21 cellular contexts compared by ENCODE assay signal in genomic region chr11:1978865-1979473, GRCh38. TPM values are rescaled to one million over a fixed set of nuclear protein-coding genes. Genes with fewer than 3 reads are reported as not detected.
A peak's percentile ranks its signal among the peaks of the same experiment; 100 is the strongest.
DNase-seq lines count a peak whose midpoint lies in the region; ATAC-seq, FAIRE-seq and TF ChIP-seq lines count a peak whose summit lies in the region.
"Had no signal": no experiment of that assay in that cellular context is flagged by ENCODE, and none has a peak within 500 bp of the region (broad histone marks: within the 10 kb centered on the region; RNA-seq: fewer than 3 reads in every experiment).

No MANE protein-coding gene starts in this region.

- TF ChIP-seq POLR2A in GM12878 (IDR thresholded peaks at IDR 0.05; ENCODE audit: low read depth, low read length) = no peak

- H2AFZ ChIP-seq in GM12878 (ENCODE audit: control insufficient read depth, low read depth, low read length) = no peak overlapping the region
- H2AFZ ChIP-seq: GM23338 had no signal

- in situ Hi-C loops in GM12878 (cut with MboI) = no loop called here

- ATAC-seq in Right ventricle myocardium inferior (peak; percentile 57), GM12878 (peak; percentile 75), memory B cell (ENCODE audit: low read depth) (peak; percentile 27), HG02588 (IDR thresholded peaks at IDR 0.05; ENCODE audit: unreplicated experiment) (no peak)
- ATAC-seq in stimulated activated memory B cell treated with anti-CD40 and anti-IgM and Interleukin-4, amounts not matched to agents 10 μg/mL and 1 μg/mL and 100 μg/mL, for 72 hours = peak; percentile 49
- ATAC-seq: GM23338, PC-3 had no signal

- DNase-seq in Right ventricle myocardium inferior (ENCODE audit: missing footprints) = no peak
- DNase-seq in left ventricle myocardium inferior = no peak
- no peak for DNase-seq in GM12878 (ENCODE audit: low read depth, low spot score)
- DNase-seq in memory B cell (ENCODE audit: low spot score in 2 of 2) = no peak
- DNase-seq in SHP77 (lab: John Stamatoyannopoulos, UW) = no peak
- no peak for DNase-seq in DMS153 (lab: John Stamatoyannopoulos, UW)
- DNase-seq: Calu3; CD4-positive, CD25-positive, alpha-beta regulatory T cell; DND-41; GDM1; MG63; NCI-H1092 treated with DMSO at 0.1 percent for 48 hours; NCI-H1694; NCI-H2107; NCI-H226; NCI-H69; PC-3 had no signal

- H3K4me1 ChIP-seq in left ventricle myocardium inferior (no peaks in the 10 kb centered on the region), GM12878 (ENCODE audit: control insufficient read depth, insufficient read depth, low read length) (no peaks in the 10 kb centered on the region)
- H3K4me1 ChIP-seq: A549 had no signal

- RAD21 ChIA-PET in GM12878 (lab: Charles Lee; ENCODE audit: unreplicated experiment) = no interaction called here

- H3K9me3 Mint-ChIP-seq in memory B cell = no peaks in the 10 kb centered on the region
- no peaks in the 10 kb centered on the region for H3K9me3 Mint-ChIP-seq in stimulated activated memory B cell treated with anti-CD40 and anti-IgM and Interleukin-4, amounts not matched to agents 10 μg/mL and 1 μg/mL and 100 μg/mL, for 72 hours
- H3K9me3 Mint-ChIP-seq: CD4-positive, CD25-positive, alpha-beta regulatory T cell; GM23338 had no signal

- no peaks in the 10 kb centered on the region for H3K4me1 Mint-ChIP-seq in memory B cell
- H3K4me1 Mint-ChIP-seq in stimulated activated memory B cell treated with anti-CD40 and anti-IgM and Interleukin-4, amounts not matched to agents 10 μg/mL and 1 μg/mL and 100 μg/mL, for 72 hours = no peaks in the 10 kb centered on the region
- H3K4me1 Mint-ChIP-seq: CD4-positive, CD25-positive, alpha-beta regulatory T cell; GM23338 had no signal

- H3K4me2 ChIP-seq in GM12878 (ENCODE audit: control insufficient read depth, insufficient read depth) = no peak overlapping the region
- H3K4me2 ChIP-seq: A549, GM23338 had no signal

- no peak overlapping the region for H3K4me3 Mint-ChIP-seq in memory B cell
- H3K4me3 Mint-ChIP-seq in stimulated activated memory B cell treated with anti-CD40 and anti-IgM and Interleukin-4, amounts not matched to agents 10 μg/mL and 1 μg/mL and 100 μg/mL, for 72 hours = no peak overlapping the region
- H3K4me3 Mint-ChIP-seq: CD4-positive, CD25-positive, alpha-beta regulatory T cell; GM23338 had no signal

- H3K4me3 ChIP-seq in left ventricle myocardium inferior (no peak overlapping the region), GM12878 (no peak overlapping the region)
- H3K4me3 ChIP-seq: A549, GM23338, MG63 had no signal

- H3K79me2 ChIP-seq in GM12878 (ENCODE audit: control insufficient read depth, insufficient read depth, low read length) = no peaks in the 10 kb centered on the region

- H4K20me1 ChIP-seq in GM12878 (ENCODE audit: control insufficient read depth, insufficient read depth) = no peaks in the 10 kb centered on the region

- no peak for FAIRE-seq in GM12878 (lab: Jason Lieb, UNC)
- FAIRE-seq: A549 had no signal

- CTCF ChIA-PET in GM12878 (lab: Yijun Ruan, JAX) = no interaction called here

- BruUV-seq in GM12878 (replicated peaks; lab: Mats Ljungman, UMichigan) = no TSS peak

- TF ChIP-seq CTCF in left ventricle myocardium inferior (IDR thresholded peaks at IDR 0.05; ENCODE audit: borderline replicate concordance) = no peak
- no peak for TF ChIP-seq CTCF in GM12878 (IDR thresholded peaks at IDR 0.05 in 2 of 3, conservative IDR thresholded peaks at IDR 0.05 in 1 of 3; ENCODE audit: control insufficient read depth in 2 of 3, extremely low read depth in 1 of 3, insufficient read depth in 1 of 3, low read depth in 3 of 3, low read length in 3 of 3)

- TF ChIP-seq EP300 in GM12878 (IDR thresholded peaks at IDR 0.05; ENCODE audit: borderline replicate concordance in 1 of 2, control insufficient read depth in 1 of 2, low read depth in 2 of 2, low read length in 2 of 2) = no peak

- intact Hi-C loops in Right ventricle myocardium inferior (cut with DNase I) = no loop called here
- intact Hi-C loops in left ventricle myocardium inferior (cut with micrococcal nuclease) = no loop called here
- intact Hi-C loops in GM12878 (cut with micrococcal nuclease; ENCODE audit: unreplicated experiment) = no loop called here

- H3K9ac ChIP-seq in GM12878 (ENCODE audit: control insufficient read depth, insufficient read depth, low read length) = no peak overlapping the region

- no peak overlapping the region for H3K27ac Mint-ChIP-seq in memory B cell
- no peak overlapping the region for H3K27ac Mint-ChIP-seq in stimulated activated memory B cell treated with anti-CD40 and anti-IgM and Interleukin-4, amounts not matched to agents 10 μg/mL and 1 μg/mL and 100 μg/mL, for 72 hours
- H3K27ac Mint-ChIP-seq: CD4-positive, CD25-positive, alpha-beta regulatory T cell; GM23338 had no signal

- no peaks in the 10 kb centered on the region for H3K36me3 Mint-ChIP-seq in memory B cell
- H3K36me3 Mint-ChIP-seq in stimulated activated memory B cell treated with anti-CD40 and anti-IgM and Interleukin-4, amounts not matched to agents 10 μg/mL and 1 μg/mL and 100 μg/mL, for 72 hours = no peaks in the 10 kb centered on the region
- H3K36me3 Mint-ChIP-seq: CD4-positive, CD25-positive, alpha-beta regulatory T cell had no signal

- H3K27me3 Mint-ChIP-seq in memory B cell = no peaks in the 10 kb centered on the region
- no peaks in the 10 kb centered on the region for H3K27me3 Mint-ChIP-seq in stimulated activated memory B cell treated with anti-CD40 and anti-IgM and Interleukin-4, amounts not matched to agents 10 μg/mL and 1 μg/mL and 100 μg/mL, for 72 hours
- H3K27me3 Mint-ChIP-seq: CD4-positive, CD25-positive, alpha-beta regulatory T cell had no signal

- no peaks in the 10 kb centered on the region for H3K9me3 ChIP-seq in left ventricle myocardium inferior (replicated peaks)
- no peaks in the 10 kb centered on the region for H3K9me3 ChIP-seq in GM12878 (replicated peaks; ENCODE audit: control insufficient read depth, insufficient read depth, low read length)
- H3K9me3 ChIP-seq: A549, MG63 had no signal

- TF ChIP-seq RAD21 in GM12878 (IDR thresholded peaks at IDR 0.05; ENCODE audit: insufficient read depth, low read depth, low read length) = no peak

- H3K27me3 ChIP-seq in left ventricle myocardium inferior (ENCODE audit: low read depth) (no peaks in the 10 kb centered on the region), GM12878 (replicated peaks in 1 of 2; ENCODE audit: control insufficient read depth in 2 of 2, insufficient read depth in 2 of 2, low read length in 1 of 2) (no peaks in the 10 kb centered on the region)
- H3K27me3 ChIP-seq: MG63 had no signal

- SMC1A ChIA-PET in GM12878 (lab: Charles Lee; ENCODE audit: uncharacterized antibody, unreplicated experiment) = no interaction called here

- H3K36me3 ChIP-seq in left ventricle myocardium inferior = no peaks in the 10 kb centered on the region
- H3K36me3 ChIP-seq in GM12878 (ENCODE audit: control insufficient read depth in 2 of 2, insufficient read depth in 2 of 2, low read length in 1 of 2) = no peaks in the 10 kb centered on the region
- H3K36me3 ChIP-seq: MG63 had no signal

- H3K27ac ChIP-seq in left ventricle myocardium inferior (replicated peaks) = no peak overlapping the region
- H3K27ac ChIP-seq in GM12878 (ENCODE audit: control insufficient read depth, insufficient read depth) = no peak overlapping the region
- H3K27ac ChIP-seq: A549 had no signal

- POLR2A ChIA-PET in GM12878 (lab: Charles Lee) = no interaction called here

- 50% methylated on average over 4 of the region's 26 CpGs for WGBS in GM12878 (ENCODE audit: insufficient coverage, insufficient replicate concordance, low lambda C conversion rate, missing lambda C conversion rate)

RNA-seq across cellular contexts. Expression of gene H19, which starts 18.7 kb away (rescaled TPM):
- total RNA-seq in Right ventricle myocardium inferior (611 TPM), left ventricle myocardium inferior (634 TPM), GM12878 (2014; rRNA removed) (0.11 TPM in 1 of 2 replicates, not detected in the other), GM12878 (2014; rRNA removed; fragmentation: Illumina TruSeq; extraction: Trizol) (not detected in 2 replicates), GM12878 (2021) (1.1 and 1.2 TPM in 2 replicates)
- not detected in 2 replicates for total RNA-seq in GM12878 (2013; cell fraction: nucleolus; rRNA removed)
- polyA plus RNA-seq in GM12878 (2011; ENCODE audit: low read depth) = not detected
- polyA plus RNA-seq in GM12878 (2011; rRNA removed) (0.07 and 0.10 TPM in 2 replicates), GM12878 (2014; fragmentation: Illumina TruSeq; extraction: Trizol) (0.04 TPM in 1 of 2 replicates, not detected in the other), GM12878 (2014; fragmentation: Nextera tagmentation; extraction: Ambion mirVana) (not detected), GM12878 (2014; rRNA removed) (0.53 TPM in 1 of 2 replicates, not detected in the other), GM12878 (2016; fragmentation: Nextera tagmentation; extraction: Ambion mirVana) (not detected)
- not detected in 2 replicates for polyA plus RNA-seq in GM12878 (2011; cell fraction: cytosol; rRNA removed)
- polyA plus RNA-seq in GM12878 (2011; cell fraction: nucleus; rRNA removed) = 0.25 TPM in 1 of 2 replicates, not detected in the other
- 0.81 and 0.83 TPM in 2 replicates for polyA plus RNA-seq in GM12878 (2012)
- polyA minus RNA-seq in GM12878 (2011; rRNA and poly(A)+ RNA removed) = 0.66 and 0.77 TPM in 2 replicates
- 1.5 TPM in 1 of 2 replicates, not detected in the other for polyA minus RNA-seq in GM12878 (2011; cell fraction: cytosol; rRNA and poly(A)+ RNA removed)
- not detected in 2 replicates for polyA minus RNA-seq in GM12878 (2011; cell fraction: nucleus; rRNA and poly(A)+ RNA removed)
- total RNA-seq: PC-3 had no signal
- polyA plus RNA-seq: CD4-positive, CD25-positive, alpha-beta regulatory T cell had no signal

RNA-seq across cellular contexts. Expression of gene MRPL23, which starts 31.8 kb away (rescaled TPM):
- total RNA-seq in Right ventricle myocardium inferior (107 TPM), left ventricle myocardium inferior (93.6 TPM), GM12878 (2014; rRNA removed) (190 and 198 TPM in 2 replicates), GM12878 (2014; rRNA removed; fragmentation: Illumina TruSeq; extraction: Trizol) (103 and 111 TPM in 2 replicates), GM12878 (2021) (141 and 143 TPM in 2 replicates)
- total RNA-seq in GM12878 (2013; cell fraction: nucleolus; rRNA removed) = 171 and 175 TPM in 2 replicates
- polyA plus RNA-seq in GM12878 (2011; ENCODE audit: low read depth) = 34.6 TPM
- polyA plus RNA-seq in GM12878 (2011; rRNA removed) (48.9 and 101 TPM in 2 replicates), GM12878 (2014; fragmentation: Illumina TruSeq; extraction: Trizol) (41.6 and 97.6 TPM in 2 replicates), GM12878 (2014; fragmentation: Nextera tagmentation; extraction: Ambion mirVana) (1 to 10 TPM; 1.6 to 2.5 TPM), GM12878 (2014; rRNA removed) (201 and 230 TPM in 2 replicates), GM12878 (2016; fragmentation: Nextera tagmentation; extraction: Ambion mirVana) (100 to 1,000 TPM; 187 to 207 TPM)
- polyA plus RNA-seq in GM12878 (2011; cell fraction: cytosol; rRNA removed) = 249 and 306 TPM in 2 replicates
- polyA plus RNA-seq in GM12878 (2011; cell fraction: nucleus; rRNA removed) = 123 and 150 TPM in 2 replicates
- polyA plus RNA-seq in GM12878 (2012) = 101 and 133 TPM in 2 replicates
- polyA minus RNA-seq in GM12878 (2011; rRNA and poly(A)+ RNA removed) = 46.3 and 105 TPM in 2 replicates
- polyA minus RNA-seq in GM12878 (2011; cell fraction: cytosol; rRNA and poly(A)+ RNA removed) = 35.0 and 42.8 TPM in 2 replicates
- 35.2 and 56.3 TPM in 2 replicates for polyA minus RNA-seq in GM12878 (2011; cell fraction: nucleus; rRNA and poly(A)+ RNA removed)

RNA-seq across cellular contexts. Expression of gene TNNT3, which starts 59.5 kb away (rescaled TPM):
- 36.3 TPM for total RNA-seq in Right ventricle myocardium inferior
- 30.7 TPM for total RNA-seq in left ventricle myocardium inferior
- total RNA-seq in GM12878 (2013; cell fraction: nucleolus; rRNA removed) = 23.0 and 26.1 TPM in 2 replicates
- not detected in 2 replicates for total RNA-seq in GM12878 (2014; rRNA removed)
- not detected in 2 replicates for total RNA-seq in GM12878 (2014; rRNA removed; fragmentation: Illumina TruSeq; extraction: Trizol)
- not detected in 2 replicates for total RNA-seq in GM12878 (2021)
- 1.0 TPM for polyA plus RNA-seq in GM12878 (2011; ENCODE audit: low read depth)
- 0.39 and 0.50 TPM in 2 replicates for polyA plus RNA-seq in GM12878 (2011; rRNA removed)
- polyA plus RNA-seq in GM12878 (2011; cell fraction: cytosol; rRNA removed) = 0.24 and 0.27 TPM in 2 replicates
- 6.6 and 8.8 TPM in 2 replicates for polyA plus RNA-seq in GM12878 (2011; cell fraction: nucleus; rRNA removed)
- polyA plus RNA-seq in GM12878 (2012) = 2.7 and 2.9 TPM in 2 replicates
- polyA plus RNA-seq in GM12878 (2014; fragmentation: Illumina TruSeq; extraction: Trizol) = 0.40 TPM in 1 of 2 replicates, not detected in the other
- not detected for polyA plus RNA-seq in GM12878 (2014; fragmentation: Nextera tagmentation; extraction: Ambion mirVana)
- not detected in 2 replicates for polyA plus RNA-seq in GM12878 (2014; rRNA removed)
- not detected for polyA plus RNA-seq in GM12878 (2016; fragmentation: Nextera tagmentation; extraction: Ambion mirVana)
- polyA minus RNA-seq in GM12878 (2011; rRNA and poly(A)+ RNA removed) = 0.29 TPM in 1 of 2 replicates, not detected in the other
- not detected in 2 replicates for polyA minus RNA-seq in GM12878 (2011; cell fraction: cytosol; rRNA and poly(A)+ RNA removed)
- 0.38 and 0.60 TPM in 2 replicates for polyA minus RNA-seq in GM12878 (2011; cell fraction: nucleus; rRNA and poly(A)+ RNA removed)
- total RNA-seq: Calu3, GM23338, PC-3 had no signal
- polyA plus RNA-seq: A549, GM23338 had no signal

Comparison
In these comparisons a context has a peak if more than half of its experiments do, and no peak if none do; other contexts are left out.
1. RNA of gene H19, which starts 18.7 kb away (total RNA-seq): 634 TPM in left ventricle myocardium inferior (single experiment) and 611 TPM in Right ventricle myocardium inferior (single experiment); 0.11 to 1.2 TPM in GM12878; every median in the first group is over 100 times any median in the second.